Comparison of ENCODE assay signal across 9 cellular contexts in the genomic region with DNA sequence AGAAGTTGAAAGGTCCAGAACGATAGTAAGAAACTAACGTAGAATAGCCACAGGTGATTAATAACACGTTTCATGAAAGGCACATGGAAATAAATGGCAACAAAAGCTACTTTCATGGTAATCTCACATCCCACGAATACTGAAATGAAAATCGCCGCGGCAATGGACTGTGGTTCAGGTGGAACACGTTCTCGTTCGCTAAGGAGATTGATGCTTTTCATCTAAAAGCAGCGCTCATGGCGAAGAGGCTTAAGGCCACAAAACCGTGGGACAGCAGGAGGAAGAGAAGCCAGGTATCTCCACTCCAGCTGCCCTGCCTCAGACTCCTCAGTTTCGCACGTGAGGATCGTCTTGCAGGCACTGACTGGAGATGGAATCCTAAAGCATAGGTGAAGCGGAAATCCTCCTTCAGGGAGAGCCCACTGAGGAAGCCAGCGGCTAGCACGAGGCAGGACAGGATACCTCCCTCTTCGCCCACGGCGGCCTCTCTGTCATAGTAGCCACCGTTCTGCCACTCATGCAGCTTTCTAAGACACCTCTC. TPM values are rescaled to one million over a fixed set of nuclear protein-coding genes. Genes with fewer than 3 reads are reported as not detected.
DNase-seq lines count a peak whose midpoint lies in the region; ATAC-seq lines count a peak whose summit lies in the region.
"Had no signal": no experiment of that assay in that cellular context is flagged by ENCODE, and none has a peak within 500 bp of the region (broad histone marks: within the 10 kb centered on the region; RNA-seq: fewer than 3 reads in every experiment).

No MANE protein-coding gene starts in this region.

- H3K4me1 ChIP-seq in NT2/D1 (ENCODE audit: insufficient read depth, insufficient read length), result no peaks in the 10 kb centered on the region
- peaks cover 21% of the 10 kb centered on the region for H3K4me1 ChIP-seq in mononuclear cell (ENCODE audit: insufficient read depth, low read length)

- H3K27ac ChIP-seq in cingulate gyrus (ENCODE audit: low read depth, low read length), result peak overlapping the region; percentile 92

- H3K9me3 ChIP-seq in NT2/D1 (ENCODE audit: insufficient read depth, low read length), result no peaks in the 10 kb centered on the region
- H3K9me3 ChIP-seq in mononuclear cell (ENCODE audit: low read depth, low read length), result no peaks in the 10 kb centered on the region

- H3K4me3 ChIP-seq in NT2/D1 (ENCODE audit: insufficient read length, low read depth) (peak overlapping the region; percentile 76), mononuclear cell (ENCODE audit: low read length) (peak overlapping the region; percentile 61)

- H3K36me3 ChIP-seq in NT2/D1 (ENCODE audit: insufficient read depth, insufficient read length, low read length), result no peaks in the 10 kb centered on the region

- peak overlapping the region; percentile 85 for H3K9ac ChIP-seq in NT2/D1 (ENCODE audit: insufficient read length, low read depth)

- H3K27me3 ChIP-seq in NT2/D1 (ENCODE audit: insufficient read depth, insufficient read length) (peaks cover 26% of the 10 kb centered on the region), mononuclear cell (ENCODE audit: insufficient read depth, low read length) (peaks cover 11% of the 10 kb centered on the region)

- DNase-seq in activated naive CD4-positive, alpha-beta T cell treated with Interleukin-2 at 50 U/mL for 16 hours, result peak; percentile 51
- no peak for DNase-seq in activated naive CD4-positive, alpha-beta T cell (lab: John Stamatoyannopoulos, UW)
- DNase-seq in NT2/D1 (ENCODE audit: low read depth, low spot score), result peak; percentile 5
- no peak for DNase-seq in islet precursor cell
- no peak for DNase-seq in activated effector memory CD4-positive, alpha-beta T cell treated with Interleukin-2 at 50 U/mL for 16 hours

- peak; percentile 11 for ATAC-seq in HG02970 (IDR thresholded peaks at IDR 0.05; ENCODE audit: low FRiP score, unreplicated experiment)

RNA-seq across cellular contexts. Expression of a gene that starts 0.7 kb away (rescaled TPM):
- total RNA-seq in mononuclear cell, result 7.8 TPM

RNA-seq across cellular contexts. Expression of a gene that starts 21.1 kb away (rescaled TPM):
- not detected for total RNA-seq in mononuclear cell
- total RNA-seq: pulmonary artery endothelial cell had no signal

Comparison
In these comparisons a context has a peak if more than half of its experiments do, and no peak if none do; other contexts are left out.
1. DNase-seq: peak in activated naive CD4-positive, alpha-beta T cell treated with Interleukin-2 at 50 U/mL for 16 hours (single experiment) and NT2/D1 (single experiment); none in activated naive CD4-positive, alpha-beta T cell (0 of 4), islet precursor cell (single experiment) and activated effector memory CD4-positive, alpha-beta T cell treated with Interleukin-2 at 50 U/mL for 16 hours (single experiment).